Comparison of ENCODE assay signal across 10 cellular contexts in the genomic region with DNA sequence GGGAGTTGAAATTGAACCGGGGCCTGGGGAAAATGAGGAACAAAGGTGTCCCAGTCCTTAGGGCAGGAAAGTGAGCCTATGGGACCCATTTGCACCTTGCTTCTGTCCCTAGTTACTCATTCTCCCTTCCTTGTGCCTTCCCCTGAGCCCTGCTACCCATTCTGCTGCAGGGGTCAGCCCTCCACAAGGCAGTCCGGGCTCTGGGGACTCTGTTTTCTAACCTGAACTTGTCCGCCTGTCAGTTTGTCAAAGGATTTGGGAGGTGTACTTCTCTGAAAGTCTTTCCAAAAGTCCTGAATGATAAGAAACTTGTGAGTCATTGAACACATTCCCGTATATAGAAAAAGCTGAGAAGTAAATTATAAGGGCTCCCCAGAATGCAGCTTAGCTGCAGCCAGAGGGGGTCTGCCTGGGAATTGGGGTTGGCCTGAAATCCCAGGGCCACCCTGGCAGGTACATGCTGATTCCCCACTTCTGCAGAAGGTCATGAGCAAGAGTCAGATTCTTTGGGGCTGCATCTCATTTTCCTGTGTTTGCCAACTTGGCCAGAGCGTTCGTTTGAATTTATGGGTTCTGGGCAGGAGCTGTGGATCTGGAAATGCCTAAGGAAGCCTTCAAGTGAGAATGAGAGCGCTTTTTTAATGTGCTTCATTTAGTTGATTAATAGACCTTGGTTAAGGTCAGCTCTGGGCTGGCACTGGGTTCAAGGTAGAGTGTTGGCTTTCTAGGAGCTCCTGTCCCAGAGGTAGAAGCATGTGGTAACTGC. TPM values are rescaled to one million over a fixed set of nuclear protein-coding genes. Genes with fewer than 3 reads are reported as not detected.
A peak's percentile ranks its signal among the peaks of the same experiment; 100 is the strongest.
DNase-seq lines count a peak whose midpoint lies in the region; ATAC-seq, FAIRE-seq and TF ChIP-seq lines count a peak whose summit lies in the region.
"Had no signal": no experiment of that assay in that cellular context is flagged by ENCODE, and none has a peak within 500 bp of the region (broad histone marks: within the 10 kb centered on the region; RNA-seq: fewer than 3 reads in every experiment).

No MANE protein-coding gene starts in this region.

- peak overlapping the region; percentile 95 for H3K4me2 ChIP-seq in OCI-LY3 (ENCODE audit: low read length)

- no peak overlapping the region for H2AFZ ChIP-seq in OCI-LY3 (ENCODE audit: low read depth, low read length)

- peak overlapping the region; percentile 100 for H3K9ac ChIP-seq in OCI-LY3 (ENCODE audit: low read length)

- H3K9me3 Mint-ChIP-seq in Calu3 (ENCODE audit: low read depth, unreplicated experiment) (no peaks in the 10 kb centered on the region), progenitor cell of endocrine pancreas (ENCODE audit: low read depth) (no peaks in the 10 kb centered on the region)
- no peaks in the 10 kb centered on the region for H3K9me3 Mint-ChIP-seq in effector memory CD8-positive, alpha-beta T cell
- H3K9me3 Mint-ChIP-seq: mesothelial cell of epicardium had no signal

- H3K27ac Mint-ChIP-seq in Calu3 (ENCODE audit: unreplicated experiment), result peak overlapping the region; percentile 78
- H3K27ac Mint-ChIP-seq in effector memory CD8-positive, alpha-beta T cell, result peak overlapping the region; percentile 64 to 96
- H3K27ac Mint-ChIP-seq in progenitor cell of endocrine pancreas, result peak overlapping the region; percentile 71
- H3K27ac Mint-ChIP-seq: mesothelial cell of epicardium had no signal

- no peaks in the 10 kb centered on the region for H3K27me3 ChIP-seq in OCI-LY3 (ENCODE audit: low read depth, low read length)

- intact Hi-C loops in Calu3 (cut with micrococcal nuclease; ENCODE audit: unreplicated experiment), result no loop called here

- H3K4me1 ChIP-seq in OCI-LY3 (ENCODE audit: low read length), result peaks cover 33% of the 10 kb centered on the region

- H3K4me3 Mint-ChIP-seq in Calu3 (ENCODE audit: low read depth, unreplicated experiment) (peak overlapping the region; percentile 58), progenitor cell of endocrine pancreas (ENCODE audit: low read depth) (peak overlapping the region; percentile 40)
- peak overlapping the region; percentile 40 to 95 for H3K4me3 Mint-ChIP-seq in effector memory CD8-positive, alpha-beta T cell
- H3K4me3 Mint-ChIP-seq: mesothelial cell of epicardium had no signal

- BruUV-seq in Calu3 (replicated peaks; lab: Mats Ljungman, UMichigan), result no TSS peak

- peaks cover 47% of the 10 kb centered on the region for H3K36me3 ChIP-seq in OCI-LY3 (replicated peaks; ENCODE audit: low read depth, low read length)

- H4K20me1 ChIP-seq in OCI-LY3 (ENCODE audit: insufficient read depth, low read length), result peaks cover 61% of the 10 kb centered on the region

- H3K27ac ChIP-seq in OCI-LY3 (ENCODE audit: low read length), result peak overlapping the region; percentile 6; the same call in 1 of the 2 replicates

- H3K36me3 Mint-ChIP-seq in Calu3 (ENCODE audit: insufficient read depth, unreplicated experiment) (peaks cover 74% of the 10 kb centered on the region), progenitor cell of endocrine pancreas (ENCODE audit: insufficient read depth) (no peaks in the 10 kb centered on the region)
- H3K36me3 Mint-ChIP-seq in effector memory CD8-positive, alpha-beta T cell (ENCODE audit: insufficient read depth), result peaks cover 50% of the 10 kb centered on the region
- H3K36me3 Mint-ChIP-seq: mesothelial cell of epicardium had no signal

- DNase-seq in Calu3 (no peak), progenitor cell of endocrine pancreas (ENCODE audit: low spot score, unreplicated experiment) (no peak), COLO829 (ENCODE audit: low spot score) (no peak), DMS53 (lab: John Stamatoyannopoulos, UW) (no peak), HTR-8/SVneo (ENCODE audit: insufficient read length, low spot score) (no peak)
- DNase-seq in effector memory CD8-positive, alpha-beta T cell, result no peak
- DNase-seq: caudate nucleus had no signal

- peaks cover 15% of the 10 kb centered on the region for H3K4me1 Mint-ChIP-seq in Calu3 (ENCODE audit: low read depth, unreplicated experiment)
- peaks cover 46 to 47% of the 10 kb centered on the region in 2 donors for H3K4me1 Mint-ChIP-seq in effector memory CD8-positive, alpha-beta T cell (ENCODE audit: low read depth in 2 of 2)
- peaks cover 27% of the 10 kb centered on the region for H3K4me1 Mint-ChIP-seq in progenitor cell of endocrine pancreas (ENCODE audit: low read depth)

- CTCF ChIA-PET in Calu3 (lab: Charles Lee), result interaction anchor here (0.9 to 1.8 kb wide), 9 partner anchors 13 to 202 kb away, joined by 3 to 11 read pairs (median 3); no protein-coding TSS in a partner anchor

- no peak for ATAC-seq in effector memory CD8-positive, alpha-beta T cell (replicated peaks)
- ATAC-seq in HG02759 (IDR thresholded peaks at IDR 0.05; ENCODE audit: unreplicated experiment), result no peak

- TF ChIP-seq CTCF in Calu3 (IDR thresholded peaks at IDR 0.05; ENCODE audit: unreplicated experiment), result no peak
- no peak for TF ChIP-seq CTCF in OCI-LY3 (IDR thresholded peaks at IDR 0.05; ENCODE audit: low read depth, low read length)
- TF ChIP-seq CTCF in progenitor cell of endocrine pancreas (IDR thresholded peaks at IDR 0.05; ENCODE audit: unreplicated experiment), result no peak

- peak overlapping the region; percentile 100 for H3K4me3 ChIP-seq in OCI-LY3 (ENCODE audit: low read length)

- H3K27me3 Mint-ChIP-seq in Calu3 (ENCODE audit: unreplicated experiment) (no peaks in the 10 kb centered on the region), progenitor cell of endocrine pancreas (peaks cover 10% of the 10 kb centered on the region)
- no peaks in the 10 kb centered on the region for H3K27me3 Mint-ChIP-seq in effector memory CD8-positive, alpha-beta T cell

- no peaks in the 10 kb centered on the region for H3K9me3 ChIP-seq in OCI-LY3 (ENCODE audit: insufficient read depth, low read length)

- H3K79me2 ChIP-seq in OCI-LY3 (ENCODE audit: low read length), result peaks cover 79% of the 10 kb centered on the region

- FAIRE-seq in HTR-8/SVneo (lab: Jason Lieb, UNC), result no peak

RNA-seq across cellular contexts. Expression of gene SLC6A6, which starts 2.9 kb away (rescaled TPM):
- 46.3 and 48.3 TPM in 2 replicates for total RNA-seq in Calu3 (2022)
- 23.8 and 28.1 TPM in 2 replicates for total RNA-seq in progenitor cell of endocrine pancreas
